ENCODE assay signal across 33 cellular contexts in genomic region chr12:124416516-124417395, GRCh38.
DNase-seq lines count a peak whose midpoint lies in the region; ATAC-seq and TF ChIP-seq lines count a peak whose summit lies in the region.
"Had no signal": no experiment of that assay in that cellular context is flagged by ENCODE, and none has a peak within 500 bp of the region (broad histone marks: within the 10 kb centered on the region; RNA-seq: fewer than 3 reads in every experiment).

No MANE protein-coding gene starts in this region.

- H3K14ac ChIP-seq in H9 (ENCODE audit: insufficient read depth, low read length): no peak overlapping the region

- H4K5ac ChIP-seq in H9 (ENCODE audit: insufficient read length, low read depth, low read length): no peak overlapping the region

- H3K79me1 ChIP-seq in H9 (ENCODE audit: insufficient read depth, low read depth, low read length, poor library complexity, severe bottlenecking): no peaks in the 10 kb centered on the region

- intact Hi-C loops in heart right ventricle (cut with DNase I): no loop called here

- no peak overlapping the region for H2BK12ac ChIP-seq in H9 (ENCODE audit: insufficient read length, low read depth, low read length)

- DNase-seq in H9 (no peak), amniotic epithelial cell (ENCODE audit: low read depth) (peak; percentile 52), glutamatergic neuron (no peak), heart right ventricle (no peak)
- no peak for DNase-seq in stimulated activated effector memory CD8-positive, alpha-beta T cell treated with anti-CD3 and anti-CD28 coated beads, Interleukin-12 subunit alpha, Interleukin-12 subunit beta, amount 100 ng/mL, for 72 hours (ENCODE audit: low spot score in 2 of 2)
- DNase-seq: activated CD4-positive, alpha-beta T cell treated with anti-CD3 and anti-CD28 coated beads for 4 hours; activated T-cell treated with anti-CD3 and anti-CD28 coated beads for 4 hours; aorta; Caco-2; DMS53; effector CD8-positive, alpha-beta T cell; erythroblast; HCEC 1CT; kidney glomerular epithelial cell; lower lobe of right lung; NCI-H1092; NCI-H1694; NCI-H446 treated with DMSO at 0.1 percent for 48 hours; NCI-H82; retina; SJCRH30; stimulated activated CD4-positive, alpha-beta T cell treated with anti-CD3 and anti-CD28 coated beads, Interleukin-1b, Interleukin-23, amount 100 ng/mL, for 48 hours; SW 1271 had no signal

- H2BK15ac ChIP-seq in H9 (ENCODE audit: low read depth, low read length): no peak overlapping the region

- H3K9me3 ChIP-seq in H9 (ENCODE audit: control insufficient read depth, low read depth, low read length) (no peaks in the 10 kb centered on the region), heart right ventricle (no peaks in the 10 kb centered on the region)
- H3K9me3 ChIP-seq: Caco-2, lower lobe of right lung, SJCRH30 had no signal

- H3K4ac ChIP-seq in H9 (ENCODE audit: low read depth, low read length): no peak overlapping the region

- no peak overlapping the region for H3K9ac ChIP-seq in H9 (ENCODE audit: extremely low read depth, insufficient read length, low read length)
- H3K9ac ChIP-seq: BLaER1 treated with 17β-estradiol and CSF1 and Interleukin-3, amounts not matched to agents 10 nM and 100 nM; parathyroid adenoma had no signal

- H3K4me3 Mint-ChIP-seq in H9 (no peak overlapping the region), glutamatergic neuron (ENCODE audit: unreplicated experiment) (no peak overlapping the region)
- no peak overlapping the region for H3K4me3 Mint-ChIP-seq in stimulated activated effector memory CD8-positive, alpha-beta T cell treated with anti-CD3 and anti-CD28 coated beads, Interleukin-12 subunit alpha, Interleukin-12 subunit beta, amount 100 ng/mL, for 72 hours
- H3K4me3 Mint-ChIP-seq: activated naive CD4-positive, alpha-beta T cell treated with anti-CD3 and anti-CD28 coated beads, Interleukin-2, amount 50 U/mL, for 24 hours; nephron; stimulated activated naive CD8-positive, alpha-beta T cell treated with anti-CD3 and anti-CD28 coated beads, Interleukin-15, Interleukin-2, amounts not matched to agents 100 ng/mL and 50 ng/mL, for 24 hours had no signal

- H3K4me3 ChIP-seq in heart right ventricle: no peak overlapping the region
- H3K4me3 ChIP-seq: BLaER1 treated with 17β-estradiol and CSF1 and Interleukin-3, amounts not matched to agents 10 nM and 100 nM; cardiac muscle cell; lower lobe of right lung; SJCRH30 had no signal

- H3K36me3 Mint-ChIP-seq in H9 (ENCODE audit: insufficient read depth in 1 of 3, low read depth in 3 of 3): peaks cover 24 to 52% (median 48%) of the 10 kb centered on the region in 3 experiments; a peak in 6 of 7 replicates
- H3K36me3 Mint-ChIP-seq in glutamatergic neuron (ENCODE audit: unreplicated experiment): peaks cover 14% of the 10 kb centered on the region
- H3K36me3 Mint-ChIP-seq in stimulated activated effector memory CD8-positive, alpha-beta T cell treated with anti-CD3 and anti-CD28 coated beads, Interleukin-12 subunit alpha, Interleukin-12 subunit beta, amount 100 ng/mL, for 72 hours: peaks cover 77% of the 10 kb centered on the region

- ATAC-seq in stimulated activated effector memory CD8-positive, alpha-beta T cell treated with anti-CD3 and anti-CD28 coated beads, Interleukin-12 subunit alpha, Interleukin-12 subunit beta, amount 100 ng/mL, for 72 hours: no peak
- ATAC-seq in GM19035 (IDR thresholded peaks at IDR 0.05; ENCODE audit: unreplicated experiment) (no peak), GM19455 (IDR thresholded peaks at IDR 0.05; ENCODE audit: unreplicated experiment) (no peak), heart right ventricle (no peak)
- ATAC-seq: lower lobe of right lung had no signal

- no CpG with 5 or more reads among the region's 59 CpGs for WGBS in H9 (ENCODE audit: extremely low coverage, insufficient read length, low lambda C conversion rate)
- WGBS in heart right ventricle, 2 donors: 95 to 96% methylated on average over 58 to 59 of the region's 59 CpGs

- H3K27me3 ChIP-seq in H9 (ENCODE audit: insufficient read depth, low read length) (no peaks in the 10 kb centered on the region), heart right ventricle (no peaks in the 10 kb centered on the region)
- H3K27me3 ChIP-seq: BLaER1 treated with 17β-estradiol and CSF1 and Interleukin-3, amounts not matched to agents 10 nM and 100 nM; cardiac muscle cell; SJCRH30 had no signal

- no peak overlapping the region for H3K56ac ChIP-seq in H9 (ENCODE audit: insufficient read length, low read depth, low read length)

- H3K27me3 Mint-ChIP-seq in H9 (ENCODE audit: low read depth) (no peaks in the 10 kb centered on the region), glutamatergic neuron (ENCODE audit: unreplicated experiment) (peaks cover 28% of the 10 kb centered on the region)
- H3K27me3 Mint-ChIP-seq: activated naive CD4-positive, alpha-beta T cell treated with anti-CD3 and anti-CD28 coated beads, Interleukin-2, amount 50 U/mL, for 24 hours; stimulated activated naive CD8-positive, alpha-beta T cell treated with anti-CD3 and anti-CD28 coated beads, Interleukin-15, Interleukin-2, amounts not matched to agents 100 ng/mL and 50 ng/mL, for 24 hours had no signal

- no peak overlapping the region for H2BK20ac ChIP-seq in H9 (ENCODE audit: low read depth, low read length, poor library complexity, severe bottlenecking)

- no peak overlapping the region for H2AK5ac ChIP-seq in H9 (ENCODE audit: insufficient read length, low read length)

- H3K18ac ChIP-seq in H9 (ENCODE audit: insufficient read length, low read depth, low read length): no peak overlapping the region

- no peak overlapping the region for H3T11ph ChIP-seq in H9 (ENCODE audit: low read length)

- H3K4me1 Mint-ChIP-seq in H9 (peaks cover 0 to 3% of the 10 kb centered on the region in 2 experiments; a peak in 2 of 4 replicates), glutamatergic neuron (ENCODE audit: low read depth, unreplicated experiment) (peaks cover 34% of the 10 kb centered on the region)
- peaks cover 20% of the 10 kb centered on the region for H3K4me1 Mint-ChIP-seq in stimulated activated effector memory CD8-positive, alpha-beta T cell treated with anti-CD3 and anti-CD28 coated beads, Interleukin-12 subunit alpha, Interleukin-12 subunit beta, amount 100 ng/mL, for 72 hours
- H3K4me1 Mint-ChIP-seq: activated naive CD4-positive, alpha-beta T cell treated with anti-CD3 and anti-CD28 coated beads, Interleukin-2, amount 50 U/mL, for 24 hours had no signal

- no peak overlapping the region for H2BK5ac ChIP-seq in H9 (ENCODE audit: insufficient read length, low read length)

- no peaks in the 10 kb centered on the region for H4K20me1 ChIP-seq in H9 (ENCODE audit: control insufficient read depth, insufficient read depth, insufficient read length)

- TF ChIP-seq CTCF in H9 (conservative IDR thresholded peaks at IDR 0.05): no peak
- TF ChIP-seq CTCF in glutamatergic neuron (IDR thresholded peaks at IDR 0.05; ENCODE audit: partially characterized antibody, unreplicated experiment): no peak
- no peak for TF ChIP-seq CTCF in heart right ventricle (IDR thresholded peaks at IDR 0.05)

- H3K4me1 ChIP-seq in H9 (ENCODE audit: insufficient read depth, low read length): no peaks in the 10 kb centered on the region
- peaks cover 27 to 55% (median 38%) of the 10 kb centered on the region in 9 donors for H3K4me1 ChIP-seq in heart right ventricle
- H3K4me1 ChIP-seq: Caco-2, parathyroid adenoma had no signal

- H3K23me2 ChIP-seq in H9 (ENCODE audit: insufficient read length, low read depth, low read length, poor library complexity, severe bottlenecking): no peaks in the 10 kb centered on the region

- H3K4me2 ChIP-seq in H9 (ENCODE audit: insufficient read depth, insufficient read length, low read length): no peak overlapping the region

- no peak overlapping the region for H2AFZ ChIP-seq in H9 (ENCODE audit: low read length)
- H2AFZ ChIP-seq: parathyroid adenoma had no signal

- H3K79me2 ChIP-seq in H9 (ENCODE audit: insufficient read depth, low read length): no peaks in the 10 kb centered on the region

- H3K27ac Mint-ChIP-seq in H9 (peak overlapping the region; percentile 44 to 84 (median 73); a peak in 4 of 7 replicates), glutamatergic neuron (ENCODE audit: unreplicated experiment) (peak overlapping the region; percentile 64)
- peak overlapping the region; percentile 65 for H3K27ac Mint-ChIP-seq in stimulated activated effector memory CD8-positive, alpha-beta T cell treated with anti-CD3 and anti-CD28 coated beads, Interleukin-12 subunit alpha, Interleukin-12 subunit beta, amount 100 ng/mL, for 72 hours
- H3K27ac Mint-ChIP-seq: activated naive CD4-positive, alpha-beta T cell treated with anti-CD3 and anti-CD28 coated beads, Interleukin-2, amount 50 U/mL, for 24 hours; activated T-helper 2 cell treated with anti-CD3 and anti-CD28 coated beads, Interferon-gamma antibody, Interleukin-2, Interleukin-4, amounts not matched to agents 10 μg/mL and 5 μg/mL and 100 μg/mL, durations not matched to agents 14 hours and 24 hours and 36 hours; stimulated activated naive CD8-positive, alpha-beta T cell treated with anti-CD3 and anti-CD28 coated beads, Interleukin-15, Interleukin-2, amounts not matched to agents 100 ng/mL and 50 ng/mL, for 24 hours had no signal

- no peak overlapping the region for H4K91ac ChIP-seq in H9 (ENCODE audit: insufficient read length, low read depth, low read length)

- no peak overlapping the region for H3K23ac ChIP-seq in H9 (ENCODE audit: insufficient read length, low read depth, low read length)

- H3K27ac ChIP-seq in H9 (ENCODE audit: insufficient read length, low read depth, low read length) (no peak overlapping the region), heart right ventricle (no peak overlapping the region)
- H3K27ac ChIP-seq: lower lobe of right lung, parathyroid adenoma, SJCRH30, VCaP had no signal

- H2BK120ac ChIP-seq in H9 (ENCODE audit: low read depth, low read length, poor library complexity, severe bottlenecking): no peak overlapping the region

- no peak overlapping the region for H4K8ac ChIP-seq in H9 (replicated peaks; ENCODE audit: insufficient read length, low read depth, low read length)

- peaks cover 0 to 92% (median 23%) of the 10 kb centered on the region in 9 donors for H3K36me3 ChIP-seq in heart right ventricle

- H3K9me3 Mint-ChIP-seq in H9: no peaks in the 10 kb centered on the region
- peaks cover 32% of the 10 kb centered on the region for H3K9me3 Mint-ChIP-seq in glutamatergic neuron (ENCODE audit: unreplicated experiment)
- no peaks in the 10 kb centered on the region for H3K9me3 Mint-ChIP-seq in stimulated activated effector memory CD8-positive, alpha-beta T cell treated with anti-CD3 and anti-CD28 coated beads, Interleukin-12 subunit alpha, Interleukin-12 subunit beta, amount 100 ng/mL, for 72 hours
- H3K9me3 Mint-ChIP-seq: activated naive CD4-positive, alpha-beta T cell treated with anti-CD3 and anti-CD28 coated beads, Interleukin-2, amount 50 U/mL, for 24 hours; activated T-helper 2 cell treated with anti-CD3 and anti-CD28 coated beads, Interferon-gamma antibody, Interleukin-2, Interleukin-4, amounts not matched to agents 10 μg/mL and 5 μg/mL and 100 μg/mL, durations not matched to agents 14 hours and 24 hours and 36 hours; nephron; stimulated activated naive CD8-positive, alpha-beta T cell treated with anti-CD3 and anti-CD28 coated beads, Interleukin-15, Interleukin-2, amounts not matched to agents 100 ng/mL and 50 ng/mL, for 24 hours had no signal
